Comparison of ENCODE assay signal across 4 cellular contexts in genomic region chr1:1455366-1455884, GRCh38. TPM values are rescaled to one million over a fixed set of nuclear protein-coding genes. Genes with fewer than 3 reads are reported as not detected.
"Had no signal": no experiment of that assay in that cellular context is flagged by ENCODE, and none has a peak within 500 bp of the region (broad histone marks: within the 10 kb centered on the region; RNA-seq: fewer than 3 reads in every experiment).

No MANE protein-coding gene starts in this region.

- H2AFZ ChIP-seq: GM23338 had no signal

- DNase-seq: H9, HCEC 1CT had no signal

- H3K4me2 ChIP-seq: GM23338 had no signal

- H3K4me3 ChIP-seq: GM23338 had no signal

RNA-seq across cellular contexts. Expression of gene VWA1, which starts 19.9 kb away (rescaled TPM):
- polyA plus RNA-seq: IgD-negative memory B cell had no signal

RNA-seq across cellular contexts. Expression of gene ANKRD65, which starts 34.3 kb away (rescaled TPM):
- polyA plus RNA-seq: IgD-negative memory B cell had no signal
